16 cellular contexts compared by ENCODE assay signal in the genomic region with DNA sequence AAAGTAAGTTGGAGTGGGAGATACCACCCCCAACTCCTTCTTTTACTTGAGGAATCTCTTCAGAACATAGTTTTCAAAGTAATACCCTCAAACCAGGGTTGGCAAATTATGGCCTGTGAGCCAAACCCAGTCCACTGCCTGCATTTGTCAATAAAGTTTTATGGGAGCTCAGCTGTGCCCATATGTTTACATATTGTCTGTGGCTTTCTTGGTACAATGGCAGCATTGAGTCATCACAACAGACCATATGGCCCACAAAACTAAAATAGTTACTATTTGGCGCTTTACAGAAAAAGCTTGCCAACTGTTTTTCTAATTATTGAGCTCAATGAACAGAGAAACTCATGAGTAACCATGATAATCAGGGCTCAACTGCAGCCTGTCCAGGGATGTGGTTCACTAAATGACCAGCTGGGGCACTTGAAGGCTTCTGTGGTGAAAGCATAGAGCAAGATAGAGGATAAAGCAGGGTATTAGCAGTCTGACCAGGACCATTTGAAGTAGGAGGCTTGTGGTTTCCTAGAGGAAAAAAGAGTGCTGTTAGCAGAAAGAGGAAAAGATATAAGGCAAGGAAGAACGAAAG.
A peak's percentile ranks its signal among the peaks of the same experiment; 100 is the strongest.
DNase-seq lines count a peak whose midpoint lies in the region; TF ChIP-seq lines count a peak whose summit lies in the region.
"Had no signal": no experiment of that assay in that cellular context is flagged by ENCODE, and none has a peak within 500 bp of the region (broad histone marks: within the 10 kb centered on the region; RNA-seq: fewer than 3 reads in every experiment).

No MANE protein-coding gene starts in this region.

- TF ChIP-seq CTCF in AG04450 (IDR thresholded peaks at IDR 0.05; ENCODE audit: low read depth, low read length): peak; percentile 30
- TF ChIP-seq CTCF in H9 (conservative IDR thresholded peaks at IDR 0.05): peak; percentile 50; the same call in 2 of the 3 replicates
- no peak for TF ChIP-seq CTCF in esophagus squamous epithelium (IDR thresholded peaks at IDR 0.05)

- no peak overlapping the region for H3K18ac ChIP-seq in H9 (ENCODE audit: insufficient read length, low read depth, low read length)

- no peaks in the 10 kb centered on the region for H3K27me3 Mint-ChIP-seq in H9 (ENCODE audit: low read depth)
- H3K27me3 Mint-ChIP-seq: activated B cell treated with CpG ODN at 0.5 μM for 24 hours had no signal

- H3K14ac ChIP-seq in H9 (ENCODE audit: insufficient read depth, low read length): no peak overlapping the region

- H3K79me1 ChIP-seq in H9 (ENCODE audit: insufficient read depth, low read depth, low read length, poor library complexity, severe bottlenecking): no peaks in the 10 kb centered on the region

- peaks cover 21 to 24% of the 10 kb centered on the region in 2 experiments for H3K4me1 Mint-ChIP-seq in H9
- H3K4me1 Mint-ChIP-seq: activated B cell treated with CpG ODN at 0.5 μM for 24 hours had no signal

- no peak overlapping the region for H3K56ac ChIP-seq in H9 (ENCODE audit: insufficient read length, low read depth, low read length)

- H3K27me3 ChIP-seq in AG04450 (ENCODE audit: control insufficient read depth, insufficient read depth, low read length) (peaks cover 5% of the 10 kb centered on the region), H9 (ENCODE audit: insufficient read depth, low read length) (no peaks in the 10 kb centered on the region), SJCRH30 (no peaks in the 10 kb centered on the region), esophagus squamous epithelium (peaks cover 0 to 20% (median 0%) of the 10 kb centered on the region in 4 donors)
- H3K27me3 ChIP-seq: BLaER1, SJSA1, vagina had no signal

- no peak overlapping the region for H3K4me3 ChIP-seq in AG04450 (ENCODE audit: low read depth, low read length)
- H3K4me3 ChIP-seq in SJCRH30: no peak overlapping the region
- no peak overlapping the region for H3K4me3 ChIP-seq in esophagus squamous epithelium
- H3K4me3 ChIP-seq: BLaER1, SJSA1, vagina had no signal

- no peak overlapping the region for H3K23ac ChIP-seq in H9 (ENCODE audit: insufficient read length, low read depth, low read length)

- peaks cover 0 to 3% of the 10 kb centered on the region in 2 experiments; a peak in 1 of 5 replicates for H3K9me3 Mint-ChIP-seq in H9

- H3K27ac Mint-ChIP-seq in H9: no peak overlapping the region
- H3K27ac Mint-ChIP-seq: activated B cell treated with CpG ODN at 0.5 μM for 24 hours had no signal

- DNase-seq in AG04450 (ENCODE audit: low read depth, low spot score): no peak
- no peak for DNase-seq in H9
- peak; percentile 24 to 40 for DNase-seq in SJCRH30
- DNase-seq in glomerular visceral epithelial cell (ENCODE audit: extremely low spot score): peak; percentile 20
- no peak for DNase-seq in mesenteric fat pad (ENCODE audit: low spot score)
- no peak for DNase-seq in retina
- DNase-seq in esophagus squamous epithelium (lab: John Stamatoyannopoulos, UW): no peak
- no peak for DNase-seq in NCI-H2171 (lab: John Stamatoyannopoulos, UW)
- DNase-seq: activated B cell treated with CpG ODN at 0.5 μM for 24 hours, amniotic stem cell, NCI-H1105 treated with DMSO at 0.1 percent for 48 hours, NCI-H510A treated with DMSO at 0.1 percent for 48 hours, nucleus accumbens had no signal

- H3K4me3 Mint-ChIP-seq in H9: no peak overlapping the region
- H3K4me3 Mint-ChIP-seq: activated B cell treated with CpG ODN at 0.5 μM for 24 hours had no signal

- no peak overlapping the region for H2AFZ ChIP-seq in H9 (ENCODE audit: low read length)

- H2BK120ac ChIP-seq in H9 (ENCODE audit: low read depth, low read length, poor library complexity, severe bottlenecking): no peak overlapping the region

- no peak overlapping the region for H4K91ac ChIP-seq in H9 (ENCODE audit: insufficient read length, low read depth, low read length)

- no peaks in the 10 kb centered on the region for H3K79me2 ChIP-seq in H9 (ENCODE audit: insufficient read depth, low read length)

- H3K36me3 ChIP-seq in SJCRH30 (no peaks in the 10 kb centered on the region), esophagus squamous epithelium (no peaks in the 10 kb centered on the region)
- H3K36me3 ChIP-seq: BLaER1, SJSA1, vagina had no signal

- H3K36me3 Mint-ChIP-seq in H9 (ENCODE audit: insufficient read depth in 1 of 3, low read depth in 3 of 3): peaks cover 0 to 8% (median 2%) of the 10 kb centered on the region in 3 experiments; a peak in 3 of 7 replicates

- H2BK5ac ChIP-seq in H9 (ENCODE audit: insufficient read length, low read length): no peak overlapping the region

- intact Hi-C loops in esophagus squamous epithelium (cut with DNase I): no loop called here

- WGBS in H9 (ENCODE audit: extremely low coverage, insufficient read length, low lambda C conversion rate): no CpG with 5 or more reads among the region's 2 CpGs
- 75 to 81% methylated on average over 2 of the region's 2 CpGs for WGBS in esophagus squamous epithelium, 2 donors

- H3K9ac ChIP-seq in H9 (ENCODE audit: extremely low read depth, insufficient read length, low read length): no peak overlapping the region
- H3K9ac ChIP-seq: BLaER1 had no signal

- no peak overlapping the region for H2BK15ac ChIP-seq in H9 (ENCODE audit: low read depth, low read length)

- no peak overlapping the region for H2BK12ac ChIP-seq in H9 (ENCODE audit: insufficient read length, low read depth, low read length)

- no peak overlapping the region for H4K8ac ChIP-seq in H9 (replicated peaks; ENCODE audit: insufficient read length, low read depth, low read length)

- H3K4me1 ChIP-seq in H9 (ENCODE audit: insufficient read depth, low read length) (peaks cover 5% of the 10 kb centered on the region; the same call in 1 of the 2 replicates), SJCRH30 (no peaks in the 10 kb centered on the region), esophagus squamous epithelium (peaks cover 0 to 7% (median 0%) of the 10 kb centered on the region in 3 donors)
- H3K4me1 ChIP-seq: BLaER1, SJSA1, vagina had no signal

- no peak overlapping the region for H3T11ph ChIP-seq in H9 (ENCODE audit: low read length)

- H2BK20ac ChIP-seq in H9 (ENCODE audit: low read depth, low read length, poor library complexity, severe bottlenecking): no peak overlapping the region

- POLR2A ChIA-PET in AG04450 (lab: Yijun Ruan, JAX): no interaction called here

- H4K5ac ChIP-seq in H9 (ENCODE audit: insufficient read length, low read depth, low read length): no peak overlapping the region

- H3K9me3 ChIP-seq in AG04450 (ENCODE audit: control insufficient read depth, insufficient read depth, low read length) (no peaks in the 10 kb centered on the region), H9 (ENCODE audit: control insufficient read depth, low read depth, low read length) (no peaks in the 10 kb centered on the region), SJCRH30 (replicated peaks) (no peaks in the 10 kb centered on the region), esophagus squamous epithelium (no peaks in the 10 kb centered on the region)
- H3K9me3 ChIP-seq: SJSA1, vagina had no signal

- TF ChIP-seq POLR2A in esophagus squamous epithelium (IDR thresholded peaks at IDR 0.05): no peak

- no peak overlapping the region for H3K4ac ChIP-seq in H9 (ENCODE audit: low read depth, low read length)

- no peak overlapping the region for H2AK5ac ChIP-seq in H9 (ENCODE audit: insufficient read length, low read length)

- H3K27ac ChIP-seq in AG04450 (ENCODE audit: low read depth, low read length) (no peak overlapping the region), H9 (ENCODE audit: insufficient read length, low read depth, low read length) (no peak overlapping the region), SJCRH30 (no peak overlapping the region), esophagus squamous epithelium (no peak overlapping the region)
- H3K27ac ChIP-seq: BLaER1, SJSA1, vagina had no signal

- no peak overlapping the region for H3K4me2 ChIP-seq in H9 (ENCODE audit: insufficient read depth, insufficient read length, low read length)
- H3K4me2 ChIP-seq: BLaER1 had no signal

- no peaks in the 10 kb centered on the region for H4K20me1 ChIP-seq in H9 (ENCODE audit: control insufficient read depth, insufficient read depth, insufficient read length)
- H4K20me1 ChIP-seq: BLaER1 had no signal

- CTCF ChIA-PET in AG04450 (lab: Charles Lee): interaction anchor here (1.0 kb wide), 2 partner anchors 182 to 266 kb away, joined by 3 to 5 read pairs; no protein-coding TSS in a partner anchor

- no peaks in the 10 kb centered on the region for H3K23me2 ChIP-seq in H9 (ENCODE audit: insufficient read length, low read depth, low read length, poor library complexity, severe bottlenecking)

Comparison
In these comparisons a context has a peak if more than half of its experiments do, and no peak if none do; other contexts are left out.
1. DNase-seq: peak in SJCRH30 (2 of 2) and glomerular visceral epithelial cell (single experiment); none in AG04450 (single experiment), H9 (single experiment), mesenteric fat pad (single experiment), retina (single experiment), esophagus squamous epithelium (single experiment) and NCI-H2171 (single experiment).
2. CTCF ChIP-seq: peak in AG04450 (single experiment) and H9 (single experiment); none in esophagus squamous epithelium (0 of 6).